ENCODE assay signal across 3 cellular contexts in genomic region chr6:164942271-164942670, GRCh38.
"Had no signal": no experiment of that assay in that cellular context is flagged by ENCODE, and none has a peak within 500 bp of the region (broad histone marks: within the 10 kb centered on the region; RNA-seq: fewer than 3 reads in every experiment).

No MANE protein-coding gene starts in this region.

- DNase-seq: GDM1, GF-D8 had no signal

- H3K4me3 ChIP-seq: GM12878 had no signal
